8 cellular contexts compared by ENCODE assay signal in the genomic region with DNA sequence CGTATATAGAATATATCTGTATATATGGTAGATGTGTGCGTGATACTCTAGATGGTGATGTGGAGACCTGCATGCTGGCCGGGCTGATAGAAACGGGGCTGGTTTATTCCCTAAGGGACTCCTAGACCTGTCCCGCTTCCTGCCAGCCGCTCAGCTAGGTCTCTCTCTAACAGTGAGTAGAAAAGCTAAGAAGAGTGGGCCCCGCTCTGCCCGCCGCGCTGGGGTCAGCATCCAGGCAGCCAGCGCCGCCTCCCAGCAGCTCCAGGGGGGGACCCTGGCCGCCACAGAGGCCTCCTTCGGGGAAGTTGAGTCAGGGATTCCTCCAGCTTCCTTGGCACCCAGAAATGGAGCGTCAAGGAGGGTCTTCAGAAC. TPM values are rescaled to one million over a fixed set of nuclear protein-coding genes. Genes with fewer than 3 reads are reported as not detected.
DNase-seq lines count a peak whose midpoint lies in the region; ATAC-seq and TF ChIP-seq lines count a peak whose summit lies in the region.

No MANE protein-coding gene starts in this region.

- peak overlapping the region; percentile 93 for H3K27ac Mint-ChIP-seq in activated naive CD4-positive, alpha-beta T cell treated with anti-CD3 and anti-CD28 coated beads, Interleukin-2, amount 50 U/mL, for 24 hours
- peak overlapping the region; percentile 72 for H3K27ac Mint-ChIP-seq in activated CD8-positive, alpha-beta T cell treated with anti-CD3 and anti-CD28 coated beads, Interleukin-2, amount 10 ng/mL, durations not matched to agents 7 days and 5 days

- H3K4me1 Mint-ChIP-seq in activated naive CD4-positive, alpha-beta T cell treated with anti-CD3 and anti-CD28 coated beads, Interleukin-2, amount 50 U/mL, for 24 hours, result peaks cover 33% of the 10 kb centered on the region
- peaks cover 21% of the 10 kb centered on the region for H3K4me1 Mint-ChIP-seq in activated CD8-positive, alpha-beta T cell treated with anti-CD3 and anti-CD28 coated beads, Interleukin-2, amount 10 ng/mL, durations not matched to agents 7 days and 5 days (ENCODE audit: low read depth)

- intact Hi-C loops in lower lobe of right lung (cut with DNase I), result no loop called here
- intact Hi-C loops in vagina (cut with DNase I), result no loop called here

- no peaks in the 10 kb centered on the region for H3K27me3 ChIP-seq in lower lobe of right lung (ENCODE audit: low read depth)
- no peaks in the 10 kb centered on the region for H3K27me3 ChIP-seq in vagina

- H3K9me3 ChIP-seq in lower lobe of right lung (no peaks in the 10 kb centered on the region), vagina (no peaks in the 10 kb centered on the region)

- no peaks in the 10 kb centered on the region for H3K27me3 Mint-ChIP-seq in activated naive CD4-positive, alpha-beta T cell treated with anti-CD3 and anti-CD28 coated beads, Interleukin-2, amount 50 U/mL, for 24 hours
- no peaks in the 10 kb centered on the region for H3K27me3 Mint-ChIP-seq in activated CD8-positive, alpha-beta T cell treated with anti-CD3 and anti-CD28 coated beads, Interleukin-2, amount 10 ng/mL, durations not matched to agents 7 days and 5 days (ENCODE audit: low read depth)

- no peak for DNase-seq in activated naive CD4-positive, alpha-beta T cell treated with anti-CD3 and anti-CD28 coated beads, Interleukin-2, amount 50 U/mL, for 16 hours
- no peak for DNase-seq in activated CD8-positive, alpha-beta T cell treated with anti-CD3 and anti-CD28 coated beads, Interleukin-2, amount 10 ng/mL, durations not matched to agents 7 days and 5 days
- DNase-seq in lower lobe of right lung (no peak), vagina (ENCODE audit: extremely low spot score in 2 of 2) (no peak), NCI-H1930 (lab: John Stamatoyannopoulos, UW) (no peak), dermis blood vessel endothelial cell (no peak), NCI-H2107 treated with DMSO at 0.1 percent for 48 hours (lab: John Stamatoyannopoulos, UW; ENCODE audit: unreplicated experiment) (no peak)

- no peaks in the 10 kb centered on the region for H3K36me3 Mint-ChIP-seq in activated naive CD4-positive, alpha-beta T cell treated with anti-CD3 and anti-CD28 coated beads, Interleukin-2, amount 50 U/mL, for 24 hours
- H3K36me3 Mint-ChIP-seq in activated CD8-positive, alpha-beta T cell treated with anti-CD3 and anti-CD28 coated beads, Interleukin-2, amount 10 ng/mL, durations not matched to agents 7 days and 5 days (ENCODE audit: low read depth), result no peaks in the 10 kb centered on the region

- TF ChIP-seq CTCF in lower lobe of right lung (IDR thresholded peaks at IDR 0.05) (no peak), vagina (IDR thresholded peaks at IDR 0.05) (no peak)

- CTCF ChIA-PET in activated CD8-positive, alpha-beta T cell treated with anti-CD3 and anti-CD28 coated beads, Interleukin-2, amount 10 ng/mL, durations not matched to agents 7 days and 5 days (lab: Charles Lee), result interaction anchor here (0.7 to 2.8 kb wide), 8 partner anchors 19 to 153 kb away, joined by 3 to 11 read pairs (median 4); a partner anchor contains a TSS

- H3K4me1 ChIP-seq in lower lobe of right lung (peaks cover 79% of the 10 kb centered on the region), vagina (peaks cover 77% of the 10 kb centered on the region)

- H3K4me3 ChIP-seq in lower lobe of right lung, result peak overlapping the region; percentile 22
- H3K4me3 ChIP-seq in vagina, result peak overlapping the region in 1 of 2 donors; percentile 4

- TF ChIP-seq POLR2A in vagina (IDR thresholded peaks at IDR 0.05), result no peak

- peak; percentile 42 for ATAC-seq in activated CD8-positive, alpha-beta T cell treated with anti-CD3 and anti-CD28 coated beads, Interleukin-2, amount 10 ng/mL, durations not matched to agents 7 days and 5 days
- no peak for ATAC-seq in lower lobe of right lung

- peak overlapping the region; percentile 68 for H3K4me3 Mint-ChIP-seq in activated naive CD4-positive, alpha-beta T cell treated with anti-CD3 and anti-CD28 coated beads, Interleukin-2, amount 50 U/mL, for 24 hours
- no peak overlapping the region for H3K4me3 Mint-ChIP-seq in activated CD8-positive, alpha-beta T cell treated with anti-CD3 and anti-CD28 coated beads, Interleukin-2, amount 10 ng/mL, durations not matched to agents 7 days and 5 days

- POLR2A ChIA-PET in activated CD8-positive, alpha-beta T cell treated with anti-CD3 and anti-CD28 coated beads, Interleukin-2, amount 10 ng/mL, durations not matched to agents 7 days and 5 days (lab: Charles Lee), result no interaction called here

- no peaks in the 10 kb centered on the region for H3K9me3 Mint-ChIP-seq in activated naive CD4-positive, alpha-beta T cell treated with anti-CD3 and anti-CD28 coated beads, Interleukin-2, amount 50 U/mL, for 24 hours
- H3K9me3 Mint-ChIP-seq in activated CD8-positive, alpha-beta T cell treated with anti-CD3 and anti-CD28 coated beads, Interleukin-2, amount 10 ng/mL, durations not matched to agents 7 days and 5 days (ENCODE audit: insufficient read depth), result no peaks in the 10 kb centered on the region

- peak overlapping the region; percentile 90 for H3K27ac ChIP-seq in lower lobe of right lung
- H3K27ac ChIP-seq in vagina, result peak overlapping the region; percentile 96

- H3K36me3 ChIP-seq in lower lobe of right lung (no peaks in the 10 kb centered on the region), vagina (no peaks in the 10 kb centered on the region)

RNA-seq across cellular contexts. Expression of a gene that starts 9.4 kb away (rescaled TPM):
- total RNA-seq in activated CD8-positive, alpha-beta T cell treated with anti-CD3 and anti-CD28 coated beads, Interleukin-2, amount 10 ng/mL, durations not matched to agents 7 days and 5 days, result under 1 TPM in 1 of 2 experiments, not detected in 1; 0.40 TPM
- 30.2 TPM for total RNA-seq in lower lobe of right lung
- total RNA-seq in vagina, result 30.0 TPM
- total RNA-seq in dermis blood vessel endothelial cell, result 1.6 and 4.4 TPM in 2 replicates

RNA-seq across cellular contexts. Expression of a gene that starts 11.7 kb away (rescaled TPM):
- not detected for total RNA-seq in activated CD8-positive, alpha-beta T cell treated with anti-CD3 and anti-CD28 coated beads, Interleukin-2, amount 10 ng/mL, durations not matched to agents 7 days and 5 days
- total RNA-seq in lower lobe of right lung (8.2 TPM), vagina (21.4 TPM), dermis blood vessel endothelial cell (0.19 and 0.68 TPM in 2 replicates)

RNA-seq across cellular contexts. Expression of a gene that starts 26.9 kb away (rescaled TPM):
- total RNA-seq in activated CD8-positive, alpha-beta T cell treated with anti-CD3 and anti-CD28 coated beads, Interleukin-2, amount 10 ng/mL, durations not matched to agents 7 days and 5 days, result 10 to 100 TPM; 51.4 to 52.1 TPM
- 47.8 TPM for total RNA-seq in lower lobe of right lung
- 34.6 TPM for total RNA-seq in vagina
- total RNA-seq in dermis blood vessel endothelial cell, result 34.5 and 35.5 TPM in 2 replicates

RNA-seq across cellular contexts. Expression of a gene that starts 57.5 kb away (rescaled TPM):
- total RNA-seq in activated CD8-positive, alpha-beta T cell treated with anti-CD3 and anti-CD28 coated beads, Interleukin-2, amount 10 ng/mL, durations not matched to agents 7 days and 5 days, result not detected
- total RNA-seq in lower lobe of right lung (29.0 TPM), vagina (24.8 TPM), dermis blood vessel endothelial cell (0.28 and 0.51 TPM in 2 replicates)
